Comparison of ENCODE assay signal across 21 cellular contexts in the genomic region with DNA sequence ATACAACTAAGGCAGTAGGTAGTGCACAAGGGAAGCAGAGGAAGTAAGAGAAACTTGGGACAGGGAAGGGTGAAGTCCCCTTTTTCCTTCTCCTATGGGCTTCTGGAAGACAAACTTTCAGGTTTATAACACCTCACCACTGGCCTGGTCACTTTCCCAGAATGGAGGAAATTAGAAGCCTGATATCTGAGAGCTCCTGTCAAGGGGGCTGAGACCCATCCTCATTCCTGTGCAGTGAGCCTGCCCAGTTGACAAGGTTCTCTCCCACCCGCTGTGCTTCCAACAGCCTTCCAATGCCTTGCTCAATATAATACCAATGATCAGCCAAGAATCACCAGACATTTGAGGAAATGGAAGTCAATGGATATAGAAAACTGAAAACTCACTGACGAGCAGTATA.
DNase-seq lines count a peak whose midpoint lies in the region; ATAC-seq, FAIRE-seq and TF ChIP-seq lines count a peak whose summit lies in the region.
"Had no signal": no experiment of that assay in that cellular context is flagged by ENCODE, and none has a peak within 500 bp of the region (broad histone marks: within the 10 kb centered on the region; RNA-seq: fewer than 3 reads in every experiment).

No MANE protein-coding gene starts in this region.

- no peak overlapping the region for H2BK120ac ChIP-seq in H1 (replicated peaks; ENCODE audit: low read depth, low read length)

- ATAC-seq in lung (ENCODE audit: insufficient read depth, low FRiP score), result no peak
- ATAC-seq: A549; CD8-positive, alpha-beta T cell had no signal

- H3K79me1 ChIP-seq in H1 (ENCODE audit: low read depth, low read length), result no peaks in the 10 kb centered on the region

- no peak for TF ChIP-seq EP300 in H1 (IDR thresholded peaks at IDR 0.05; ENCODE audit: borderline replicate concordance in 1 of 2, low read depth in 2 of 2, low read length in 2 of 2)

- H2BK5ac ChIP-seq in H1 (ENCODE audit: low read depth, low read length), result no peak overlapping the region

- 0 out of 2 replicates have a peak, but pooled peaks cover 2% of the 10 kb centered on the region for H3K23me2 ChIP-seq in H1 (ENCODE audit: low read depth, low read length)

- no peak overlapping the region for H3K56ac ChIP-seq in H1 (replicated peaks; ENCODE audit: insufficient read length, low read depth, low read length)

- no peaks in the 10 kb centered on the region for H3K36me3 ChIP-seq in H1 (ENCODE audit: control insufficient read depth in 2 of 4, insufficient read depth in 4 of 4, low read length in 3 of 4)
- no peaks in the 10 kb centered on the region for H3K36me3 ChIP-seq in lung (ENCODE audit: control insufficient read depth in 2 of 2, insufficient read depth in 2 of 2, low read length in 2 of 2)
- H3K36me3 ChIP-seq: BLaER1 treated with 17β-estradiol and CSF1 and Interleukin-3, amounts not matched to agents 10 nM and 100 nM had no signal

- H3K4ac ChIP-seq in H1 (replicated peaks; ENCODE audit: insufficient read length, low read depth, low read length), result no peak overlapping the region

- no peak overlapping the region for H2BK15ac ChIP-seq in H1 (ENCODE audit: low read length)

- no peaks in the 10 kb centered on the region for H3K79me2 ChIP-seq in H1 (ENCODE audit: control insufficient read depth in 1 of 2, insufficient read depth in 2 of 2, low read length in 2 of 2)

- no peak overlapping the region for H3K14ac ChIP-seq in H1 (ENCODE audit: insufficient read length)

- no peak overlapping the region for H3K9ac ChIP-seq in H1 (replicated peaks in 1 of 4; ENCODE audit: extremely low read depth in 1 of 4, low read depth in 3 of 4, low read length in 3 of 4)
- H3K9ac ChIP-seq: BLaER1 treated with 17β-estradiol and CSF1 and Interleukin-3, amounts not matched to agents 10 nM and 100 nM had no signal

- no peak overlapping the region for H4K5ac ChIP-seq in H1 (ENCODE audit: insufficient read length, low read depth, low read length)

- H4K91ac ChIP-seq in H1 (replicated peaks; ENCODE audit: insufficient read length, low read length), result no peak overlapping the region

- H3K9me3 ChIP-seq in H1 (ENCODE audit: insufficient read depth in 2 of 2, low read depth in 1 of 2, low read length in 1 of 2), result no peaks in the 10 kb centered on the region
- H3K9me3 ChIP-seq in lung (ENCODE audit: control insufficient read depth in 2 of 2, insufficient read depth in 1 of 2, low read length in 1 of 2), result no peaks in the 10 kb centered on the region
- H3K9me3 ChIP-seq: A549; BLaER1 treated with 17β-estradiol and CSF1 and Interleukin-3, amounts not matched to agents 10 nM and 100 nM; Caco-2 had no signal

- H3K27ac ChIP-seq in H1 (ENCODE audit: low read depth, low read length) (no peak overlapping the region), lung (ENCODE audit: low read depth in 1 of 2, low read length in 1 of 2) (no peak overlapping the region)
- H3K27ac ChIP-seq: 22Rv1; A549; BLaER1 treated with 17β-estradiol and CSF1 and Interleukin-3, amounts not matched to agents 10 nM and 100 nM; C4-2B had no signal

- H3K27me3 ChIP-seq in H1 (replicated peaks in 1 of 4; ENCODE audit: control insufficient read depth in 3 of 4, extremely low read depth in 1 of 4, insufficient read depth in 3 of 4, low read length in 3 of 4), result no peaks in the 10 kb centered on the region
- no peaks in the 10 kb centered on the region for H3K27me3 ChIP-seq in lung (ENCODE audit: control insufficient read depth, insufficient read depth)
- H3K27me3 ChIP-seq: BLaER1 treated with 17β-estradiol and CSF1 and Interleukin-3, amounts not matched to agents 10 nM and 100 nM had no signal

- H3K27ac Mint-ChIP-seq in type B pancreatic cell, result peak overlapping the region; percentile 75
- no peak overlapping the region for H3K27ac Mint-ChIP-seq in activated CD4-positive, alpha-beta memory T cell treated with anti-CD3 and anti-CD28 coated beads for 36 hours
- H3K27ac Mint-ChIP-seq: B cell; CD4-positive, alpha-beta T cell; CD8-positive, alpha-beta T cell had no signal

- DNase-seq in H1 (ENCODE audit: low read depth in 1 of 2, low spot score in 2 of 2) (no peak), lung (ENCODE audit: low spot score) (peak; percentile 13), type B pancreatic cell (ENCODE audit: extremely low spot score, unreplicated experiment) (no peak), NOMO-1 (lab: John Stamatoyannopoulos, UW; ENCODE audit: unreplicated experiment in 2 of 2) (no peak)
- no peak for DNase-seq in activated CD4-positive, alpha-beta memory T cell treated with anti-CD3 and anti-CD28 coated beads for 36 hours
- DNase-seq: AML-193; Caco-2; Calu3; CD4-positive, alpha-beta T cell; CD8-positive, alpha-beta T cell; DMS79 treated with DMSO at 0.1 percent for 48 hours; GF-D8 had no signal

- 80% methylated on average over 2 of the region's 2 CpGs; no CpG with 5 or more reads in 1 of the 2 experiments for WGBS in H1 (ENCODE audit: extremely low coverage in 1 of 2, insufficient coverage in 1 of 2, insufficient read length in 1 of 2, insufficient replicate concordance in 2 of 2, low coverage in 1 of 2, low lambda C conversion rate in 2 of 2, missing lambda C conversion rate in 1 of 2), 2 experiments
- WGBS in lung, 2 donors, result 89 to 93% methylated on average over 2 of the region's 2 CpGs

- no peaks in the 10 kb centered on the region for H3K36me3 Mint-ChIP-seq in type B pancreatic cell
- H3K36me3 Mint-ChIP-seq in activated CD4-positive, alpha-beta memory T cell treated with anti-CD3 and anti-CD28 coated beads for 36 hours, result no peaks in the 10 kb centered on the region
- H3K36me3 Mint-ChIP-seq: CD8-positive, alpha-beta T cell had no signal

- intact Hi-C loops in activated CD4-positive, alpha-beta memory T cell treated with anti-CD3 and anti-CD28 coated beads for 36 hours (cut with micrococcal nuclease), result no loop called here

- no peak for FAIRE-seq in H1 (lab: Jason Lieb, UNC)
- FAIRE-seq: A549, D721Med, G401.6, GM12891, GM19239 had no signal

- no peaks in the 10 kb centered on the region for H3K4me1 Mint-ChIP-seq in type B pancreatic cell (ENCODE audit: unreplicated experiment)
- H3K4me1 Mint-ChIP-seq in activated CD4-positive, alpha-beta memory T cell treated with anti-CD3 and anti-CD28 coated beads for 36 hours (ENCODE audit: low read depth), result no peaks in the 10 kb centered on the region
- H3K4me1 Mint-ChIP-seq: B cell had no signal

- POLR2A ChIA-PET in H1 (lab: Charles Lee; ENCODE audit: partially characterized antibody), result no interaction called here
- POLR2A ChIA-PET in activated CD4-positive, alpha-beta memory T cell treated with anti-CD3 and anti-CD28 coated beads for 36 hours (lab: Charles Lee), result no interaction called here

- H3K4me3 ChIP-seq in H1 (ENCODE audit: extremely low read depth in 1 of 4, insufficient read depth in 2 of 4, low read depth in 3 of 4, low read length in 4 of 4), result no peak overlapping the region
- H3K4me3 ChIP-seq in lung, result no peak overlapping the region
- H3K4me3 ChIP-seq: A549; BLaER1 treated with 17β-estradiol and CSF1 and Interleukin-3, amounts not matched to agents 10 nM and 100 nM had no signal

- no peaks in the 10 kb centered on the region for H3K27me3 Mint-ChIP-seq in type B pancreatic cell
- H3K27me3 Mint-ChIP-seq in activated CD4-positive, alpha-beta memory T cell treated with anti-CD3 and anti-CD28 coated beads for 36 hours, result peaks cover 20% of the 10 kb centered on the region

- H2AFZ ChIP-seq in H1 (ENCODE audit: low read length), result 0 out of 2 replicates have a peak overlapping the region, but pooled peaks have one; percentile 19

- no peak overlapping the region for H2BK20ac ChIP-seq in H1 (ENCODE audit: low read length)

- no peak overlapping the region for H2BK12ac ChIP-seq in H1 (ENCODE audit: low read depth, low read length)

- H4K20me1 ChIP-seq in H1 (replicated peaks in 1 of 2; ENCODE audit: control insufficient read depth in 1 of 2, insufficient read depth in 2 of 2, low read length in 2 of 2), result no peaks in the 10 kb centered on the region
- H4K20me1 ChIP-seq: BLaER1 treated with 17β-estradiol and CSF1 and Interleukin-3, amounts not matched to agents 10 nM and 100 nM had no signal

- TF ChIP-seq POLR2A in H1 (IDR thresholded peaks at IDR 0.05; ENCODE audit: control extremely low read depth in 1 of 2, low read depth in 2 of 2, low read length in 2 of 2), result no peak

- H3K23ac ChIP-seq in H1 (ENCODE audit: insufficient read length), result no peak overlapping the region

- H3K4me3 Mint-ChIP-seq in type B pancreatic cell, result no peak overlapping the region
- no peak overlapping the region for H3K4me3 Mint-ChIP-seq in activated CD4-positive, alpha-beta memory T cell treated with anti-CD3 and anti-CD28 coated beads for 36 hours
- H3K4me3 Mint-ChIP-seq: B cell; CD4-positive, alpha-beta T cell; CD8-positive, alpha-beta T cell had no signal

- TF ChIP-seq CTCF in H1 (IDR thresholded peaks at IDR 0.05; ENCODE audit: control extremely low read depth in 1 of 3, insufficient read depth in 1 of 3, low read depth in 1 of 3, low read length in 3 of 3), result no peak
- no peak for TF ChIP-seq CTCF in lung (IDR thresholded peaks at IDR 0.05; ENCODE audit: control extremely low read depth, extremely low read depth)
- TF ChIP-seq CTCF in type B pancreatic cell (conservative IDR thresholded peaks at IDR 0.05), result no peak

- H3K9me3 Mint-ChIP-seq in type B pancreatic cell, result no peaks in the 10 kb centered on the region
- H3K9me3 Mint-ChIP-seq in activated CD4-positive, alpha-beta memory T cell treated with anti-CD3 and anti-CD28 coated beads for 36 hours, result no peaks in the 10 kb centered on the region
- H3K9me3 Mint-ChIP-seq: CD4-positive, alpha-beta T cell; CD8-positive, alpha-beta T cell had no signal

- no peak for TF ChIP-seq RAD21 in H1 (IDR thresholded peaks at IDR 0.05 in 1 of 2, conservative IDR thresholded peaks at IDR 0.05 in 1 of 2; ENCODE audit: low read depth in 2 of 2, low read length in 2 of 2)

- H4K8ac ChIP-seq in H1 (ENCODE audit: extremely low read depth, insufficient read depth, low read length), result no peak overlapping the region

- CTCF ChIA-PET in H1 (lab: Charles Lee; ENCODE audit: partially characterized antibody), result no interaction called here
- CTCF ChIA-PET in activated CD4-positive, alpha-beta memory T cell treated with anti-CD3 and anti-CD28 coated beads for 36 hours (lab: Charles Lee), result no interaction called here

- H3K4me1 ChIP-seq in H1 (replicated peaks in 1 of 4; ENCODE audit: control insufficient read depth in 3 of 4, insufficient read depth in 4 of 4, low read length in 3 of 4) (no peaks in the 10 kb centered on the region), lung (ENCODE audit: control insufficient read depth in 2 of 2, insufficient read depth in 2 of 2, low read length in 2 of 2) (no peaks in the 10 kb centered on the region)
- H3K4me1 ChIP-seq: A549; BLaER1 treated with 17β-estradiol and CSF1 and Interleukin-3, amounts not matched to agents 10 nM and 100 nM; Caco-2 had no signal

- H2AK5ac ChIP-seq in H1 (ENCODE audit: low read depth, low read length), result no peak overlapping the region

- no peak overlapping the region for H3K18ac ChIP-seq in H1 (ENCODE audit: extremely low read depth, low read length)

- no peak overlapping the region for H3K4me2 ChIP-seq in H1 (ENCODE audit: insufficient read depth in 1 of 2, low read depth in 2 of 2, low read length in 2 of 2)
- H3K4me2 ChIP-seq: A549; BLaER1 treated with 17β-estradiol and CSF1 and Interleukin-3, amounts not matched to agents 10 nM and 100 nM had no signal

TF ChIP-seq in H1, 55 proteins besides CTCF, POLR2A, EP300 and RAD21 (continues in another document):
- TF ChIP-seq RXRA (IDR thresholded peaks at IDR 0.05; ENCODE audit: insufficient read depth, low read depth, low read length) (no peak), SP4 (IDR thresholded peaks at IDR 0.05; ENCODE audit: low read length) (no peak)
